1 cellular context compared by ENCODE assay signal in genomic region chr5:112417931-112418358, GRCh38.
TF ChIP-seq lines count a peak whose summit lies in the region.

No MANE protein-coding gene starts in this region.

TF ChIP-seq in SK-N-SH, 30 proteins besides CTCF, POLR2A, EP300 and RAD21 (continued from another document):
- TF ChIP-seq REST (IDR thresholded peaks at IDR 0.05; ENCODE audit: low read depth, low read length), result no peak
- no peak for TF ChIP-seq NRF1 (IDR thresholded peaks at IDR 0.05; ENCODE audit: low read depth, low read length)
- no peak for TF ChIP-seq RFX5 (IDR thresholded peaks at IDR 0.05; ENCODE audit: low read length)
- TF ChIP-seq CHD2 (IDR thresholded peaks at IDR 0.05; ENCODE audit: low read length, partially characterized antibody), result no peak
- no peak for TF ChIP-seq POLR2AphosphoS5 (IDR thresholded peaks at IDR 0.05; ENCODE audit: low read depth, low read length)
- no peak for TF ChIP-seq IRF3 (IDR thresholded peaks at IDR 0.05; ENCODE audit: low read depth, low read length)
- no peak for TF ChIP-seq SMC3 (IDR thresholded peaks at IDR 0.05; ENCODE audit: low read depth, low read length)
- no peak for TF ChIP-seq TEAD4 (IDR thresholded peaks at IDR 0.05; ENCODE audit: borderline replicate concordance, insufficient read depth)
- no peak for TF ChIP-seq TCF12 (IDR thresholded peaks at IDR 0.05)
- TF ChIP-seq ZBTB33 (IDR thresholded peaks at IDR 0.05; ENCODE audit: borderline replicate concordance, low read depth), result no peak
- TF ChIP-seq JUND (IDR thresholded peaks at IDR 0.05), result no peak
- no peak for TF ChIP-seq SIN3A (IDR thresholded peaks at IDR 0.05; ENCODE audit: borderline replicate concordance, low read depth, low read length)
- no peak for TF ChIP-seq YY1 (IDR thresholded peaks at IDR 0.05; ENCODE audit: low read depth)
- no peak for TF ChIP-seq RCOR1 (IDR thresholded peaks at IDR 0.05; ENCODE audit: low read length)
